Comparison of ENCODE assay signal across 6 cellular contexts in genomic region chr3:52272172-52272571, GRCh38. TPM values are rescaled to one million over a fixed set of nuclear protein-coding genes. Genes with fewer than 3 reads are reported as not detected.
DNase-seq lines count a peak whose midpoint lies in the region; TF ChIP-seq lines count a peak whose summit lies in the region.
"Not testable (repeated sequence)": the region's sequence is repeated elsewhere in the genome, so short reads cannot be mapped to it uniquely, and the experiment has no call there.

No MANE protein-coding gene starts in this region.

- not testable (repeated sequence) for H3K27me3 Mint-ChIP-seq in activated CD4-positive, alpha-beta memory T cell treated with anti-CD3 and anti-CD28 coated beads, Interleukin-2, amount 10 ng/mL, durations not matched to agents 7 days and 5 days; activated naive CD8-positive, alpha-beta T cell

- CTCF ChIA-PET in activated CD4-positive, alpha-beta memory T cell treated with anti-CD3 and anti-CD28 coated beads, Interleukin-2, amount 10 ng/mL, durations not matched to agents 7 days and 5 days (lab: Charles Lee), result interaction anchor here (0.7 to 4.3 kb wide), 10 partner anchors 7 to 51 kb away, joined by 3 to 36 read pairs (median 6); no protein-coding TSS in a partner anchor

- H3K36me3 Mint-ChIP-seq in activated CD4-positive, alpha-beta memory T cell treated with anti-CD3 and anti-CD28 coated beads, Interleukin-2, amount 10 ng/mL, durations not matched to agents 7 days and 5 days (ENCODE audit: low read depth), result peaks cover 92% of the 10 kb centered on the region
- H3K36me3 Mint-ChIP-seq in activated naive CD8-positive, alpha-beta T cell, result peaks cover 26% of the 10 kb centered on the region

- DNase-seq in activated CD4-positive, alpha-beta memory T cell treated with anti-CD3 and anti-CD28 coated beads, Interleukin-2, amount 10 ng/mL, durations not matched to agents 7 days and 5 days; cardiac muscle cell (ENCODE audit: low read depth in 1 of 2, low spot score in 1 of 2): not testable (repeated sequence)

- not testable (repeated sequence) for H3K9me3 ChIP-seq in BLaER1 treated with 17β-estradiol and CSF1 and Interleukin-3, amounts not matched to agents 10 nM and 100 nM (replicated peaks in 1 of 11); OCI-LY1 (ENCODE audit: low read length); cardiac muscle cell (ENCODE audit: low read depth)

- not testable (repeated sequence) for H3K9me2 ChIP-seq in OCI-LY1 (ENCODE audit: low read depth, low read length)

- H3K4me1 ChIP-seq in BLaER1 treated with 17β-estradiol and CSF1 and Interleukin-3, amounts not matched to agents 10 nM and 100 nM, result peaks cover 46 to 96% (median 66%) of the 10 kb centered on the region in 10 experiments
- H3K4me1 ChIP-seq in OCI-LY1 (ENCODE audit: insufficient read depth, low read length, severe bottlenecking) (peaks cover 50% of the 10 kb centered on the region), cardiac muscle cell (ENCODE audit: low read depth) (peaks cover 13% of the 10 kb centered on the region)

- H4K20me1 ChIP-seq in BLaER1 treated with 17β-estradiol and CSF1 and Interleukin-3, amounts not matched to agents 10 nM and 100 nM, result peaks cover 89 to 100% (median 100%) of the 10 kb centered on the region in 11 experiments
- H4K20me1 ChIP-seq in OCI-LY1 (ENCODE audit: insufficient read depth, low read length), result not testable (repeated sequence)

- H3K27ac ChIP-seq in BLaER1 treated with 17β-estradiol and CSF1 and Interleukin-3, amounts not matched to agents 10 nM and 100 nM, result peak overlapping the region in 4 of 11 experiments; percentile 1 to 36 (median 28); a peak in 4 of 22 replicates
- H3K27ac ChIP-seq in OCI-LY1 (ENCODE audit: low read depth, low read length, poor library complexity, severe bottlenecking), result not testable (repeated sequence)
- H3K27ac ChIP-seq in cardiac muscle cell (peak overlapping the region; percentile 53), skin epidermis (peak overlapping the region in 12 of 21 experiments; percentile 1 to 81 (median 59))

- H3K9ac ChIP-seq in BLaER1 treated with 17β-estradiol and CSF1 and Interleukin-3, amounts not matched to agents 10 nM and 100 nM, result peak overlapping the region in 4 of 11 experiments; percentile 4 to 50 (median 16); a peak in 3 of 22 replicates
- not testable (repeated sequence) for H3K9ac ChIP-seq in OCI-LY1 (ENCODE audit: low read length)

- H3K4me1 Mint-ChIP-seq in activated CD4-positive, alpha-beta memory T cell treated with anti-CD3 and anti-CD28 coated beads, Interleukin-2, amount 10 ng/mL, durations not matched to agents 7 days and 5 days, result peaks cover 78% of the 10 kb centered on the region
- peaks cover 86% of the 10 kb centered on the region for H3K4me1 Mint-ChIP-seq in activated naive CD8-positive, alpha-beta T cell (ENCODE audit: low read depth)

- H3K4me3 ChIP-seq in BLaER1 treated with 17β-estradiol and CSF1 and Interleukin-3, amounts not matched to agents 10 nM and 100 nM; OCI-LY1 (ENCODE audit: low read depth, low read length, poor library complexity, severe bottlenecking); cardiac muscle cell; skin epidermis: not testable (repeated sequence)

- H3K36me3 ChIP-seq in BLaER1 treated with 17β-estradiol and CSF1 and Interleukin-3, amounts not matched to agents 10 nM and 100 nM, result peaks cover 54 to 97% (median 91%) of the 10 kb centered on the region in 11 experiments
- H3K36me3 ChIP-seq in OCI-LY1 (ENCODE audit: insufficient read depth, low read length), result peaks cover 83% of the 10 kb centered on the region
- peaks cover 36% of the 10 kb centered on the region for H3K36me3 ChIP-seq in cardiac muscle cell

- peak overlapping the region; percentile 91 for H3K27ac Mint-ChIP-seq in activated CD4-positive, alpha-beta memory T cell treated with anti-CD3 and anti-CD28 coated beads, Interleukin-2, amount 10 ng/mL, durations not matched to agents 7 days and 5 days
- H3K27ac Mint-ChIP-seq in activated naive CD8-positive, alpha-beta T cell, result peak overlapping the region; percentile 96

- POLR2A ChIA-PET in activated CD4-positive, alpha-beta memory T cell treated with anti-CD3 and anti-CD28 coated beads, Interleukin-2, amount 10 ng/mL, durations not matched to agents 7 days and 5 days (lab: Charles Lee), result interaction anchor here (1.0 to 27.5 kb wide), 3 partner anchors 9 to 67 kb away, joined by 4 to 1001 read pairs (median 28); partner anchors contain the start of genes PPM1M and TWF2

- H3K4me3 Mint-ChIP-seq in activated CD4-positive, alpha-beta memory T cell treated with anti-CD3 and anti-CD28 coated beads, Interleukin-2, amount 10 ng/mL, durations not matched to agents 7 days and 5 days, result peak overlapping the region; percentile 72
- H3K4me3 Mint-ChIP-seq in activated naive CD8-positive, alpha-beta T cell, result peak overlapping the region; percentile 99

- H3F3A ChIP-seq in OCI-LY1 (ENCODE audit: insufficient read depth, low read length), result not testable (repeated sequence)

- H3K9me3 Mint-ChIP-seq in activated CD4-positive, alpha-beta memory T cell treated with anti-CD3 and anti-CD28 coated beads, Interleukin-2, amount 10 ng/mL, durations not matched to agents 7 days and 5 days; activated naive CD8-positive, alpha-beta T cell (ENCODE audit: low read depth): not testable (repeated sequence)

- peaks cover 80% of the 10 kb centered on the region for H3K79me2 ChIP-seq in OCI-LY1 (ENCODE audit: insufficient read depth, low read length)

- not testable (repeated sequence) for TF ChIP-seq CTCF in OCI-LY1 (IDR thresholded peaks at IDR 0.05; ENCODE audit: low read length); cardiac muscle cell (IDR thresholded peaks at IDR 0.05; ENCODE audit: low read depth, low read length)

- peak overlapping the region in 7 of 11 experiments; percentile 0 to 99 (median 57); a peak in 10 of 22 replicates for H3K4me2 ChIP-seq in BLaER1 treated with 17β-estradiol and CSF1 and Interleukin-3, amounts not matched to agents 10 nM and 100 nM
- peak overlapping the region; percentile 40; the same call in 1 of the 2 replicates for H3K4me2 ChIP-seq in OCI-LY1 (ENCODE audit: low read length)

- not testable (repeated sequence) for H2AFZ ChIP-seq in OCI-LY1 (ENCODE audit: low read length)

- not testable (repeated sequence) for H3K27me3 ChIP-seq in BLaER1 treated with 17β-estradiol and CSF1 and Interleukin-3, amounts not matched to agents 10 nM and 100 nM; OCI-LY1 (ENCODE audit: insufficient read depth, low read length); cardiac muscle cell

RNA-seq across cellular contexts. Expression of gene WDR82, which starts 6.3 kb away (rescaled TPM):
- 100 to 1,000 TPM; 131 TPM for total RNA-seq in activated CD4-positive, alpha-beta memory T cell treated with anti-CD3 and anti-CD28 coated beads, Interleukin-2, amount 10 ng/mL, durations not matched to agents 7 days and 5 days
- 30.7 and 36.6 TPM in 2 replicates for total RNA-seq in cardiac muscle cell
- polyA plus RNA-seq in cardiac muscle cell, result 35.4 and 49.0 TPM in 2 replicates

RNA-seq across cellular contexts. Expression of gene GLYCTK, which starts 15.5 kb away (rescaled TPM):
- 10 to 100 TPM; 33.2 to 35.3 TPM for total RNA-seq in activated CD4-positive, alpha-beta memory T cell treated with anti-CD3 and anti-CD28 coated beads, Interleukin-2, amount 10 ng/mL, durations not matched to agents 7 days and 5 days
- 6.9 and 11.5 TPM in 2 replicates for total RNA-seq in cardiac muscle cell
- polyA plus RNA-seq in cardiac muscle cell, result 1.2 and 8.6 TPM in 2 replicates

RNA-seq across cellular contexts. Expression of gene PPM1M, which starts 26.6 kb away (rescaled TPM):
- 100 to 1,000 TPM; 123 to 124 TPM for total RNA-seq in activated CD4-positive, alpha-beta memory T cell treated with anti-CD3 and anti-CD28 coated beads, Interleukin-2, amount 10 ng/mL, durations not matched to agents 7 days and 5 days
- total RNA-seq in cardiac muscle cell, result 4.8 and 13.1 TPM in 2 replicates
- polyA plus RNA-seq in cardiac muscle cell, result 10.7 and 16.1 TPM in 2 replicates

RNA-seq across cellular contexts. Expression of gene TWF2, which starts 33.2 kb away (rescaled TPM):
- 100 to 1,000 TPM; 118 to 119 TPM for total RNA-seq in activated CD4-positive, alpha-beta memory T cell treated with anti-CD3 and anti-CD28 coated beads, Interleukin-2, amount 10 ng/mL, durations not matched to agents 7 days and 5 days
- 53.0 and 70.5 TPM in 2 replicates for total RNA-seq in cardiac muscle cell
- polyA plus RNA-seq in cardiac muscle cell, result 42.3 and 43.6 TPM in 2 replicates

RNA-seq across cellular contexts. Expression of gene DNAH1, which starts 43.9 kb away (rescaled TPM):
- total RNA-seq in activated CD4-positive, alpha-beta memory T cell treated with anti-CD3 and anti-CD28 coated beads, Interleukin-2, amount 10 ng/mL, durations not matched to agents 7 days and 5 days, result 10 to 100 TPM; 20.7 to 21.8 TPM
- 3.2 and 3.6 TPM in 2 replicates for total RNA-seq in cardiac muscle cell
- 0.81 and 1.4 TPM in 2 replicates for polyA plus RNA-seq in cardiac muscle cell
